ENCODE assay signal across 1 cellular context in the genomic region with DNA sequence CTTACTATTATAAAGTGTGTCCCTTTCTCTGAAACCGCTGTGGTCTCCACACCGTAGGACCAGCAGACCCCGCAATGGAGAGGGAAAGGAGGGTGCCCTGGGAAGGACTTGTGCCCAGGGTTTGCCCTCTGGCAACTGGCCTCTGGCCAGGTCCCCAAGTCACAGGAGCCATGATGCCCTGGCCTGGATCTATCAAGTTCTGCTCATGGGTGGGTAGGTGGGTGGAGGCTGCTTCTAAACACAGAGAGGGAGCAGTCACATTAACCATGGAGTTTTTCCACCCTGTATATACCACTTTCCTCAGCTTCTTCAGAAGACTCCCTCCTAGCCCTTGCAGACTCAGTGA.
TF ChIP-seq lines count a peak whose summit lies in the region.

No MANE protein-coding gene starts in this region.

TF ChIP-seq in IMR-90, 13 proteins besides CTCF, POLR2A, EP300 and RAD21:
- TF ChIP-seq, protein P1, sequence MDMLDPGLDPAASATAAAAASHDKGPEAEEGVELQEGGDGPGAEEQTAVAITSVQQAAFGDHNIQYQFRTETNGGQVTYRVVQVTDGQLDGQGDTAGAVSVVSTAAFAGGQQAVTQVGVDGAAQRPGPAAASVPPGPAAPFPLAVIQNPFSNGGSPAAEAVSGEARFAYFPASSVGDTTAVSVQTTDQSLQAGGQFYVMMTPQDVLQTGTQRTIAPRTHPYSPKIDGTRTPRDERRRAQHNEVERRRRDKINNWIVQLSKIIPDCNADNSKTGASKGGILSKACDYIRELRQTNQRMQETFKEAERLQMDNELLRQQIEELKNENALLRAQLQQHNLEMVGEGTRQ (IDR thresholded peaks at IDR 0.05; ENCODE audit: low read depth, low read length), result no peak
- TF ChIP-seq RFX5 (IDR thresholded peaks at IDR 0.05; ENCODE audit: low read depth, low read length), result no peak
